In genomic region chr3:50533346-50533745, GRCh38 we compare ENCODE assay signal across 1 cellular context.
TF ChIP-seq lines count a peak whose summit lies in the region.

No MANE protein-coding gene starts in this region.

TF ChIP-seq in H1, 55 proteins besides CTCF, POLR2A, EP300 and RAD21:
- TF ChIP-seq ZNF274 (IDR thresholded peaks at IDR 0.05; ENCODE audit: borderline replicate concordance, extremely low read depth, low read length) (no peak), JUND (IDR thresholded peaks at IDR 0.05; ENCODE audit: low read length) (no peak), RXRA (IDR thresholded peaks at IDR 0.05; ENCODE audit: insufficient read depth, low read depth, low read length) (no peak), MAFK (IDR thresholded peaks at IDR 0.05; ENCODE audit: low read depth, low read length) (no peak), E2F6 (IDR thresholded peaks at IDR 0.05) (no peak), BACH1 (IDR thresholded peaks at IDR 0.05; ENCODE audit: low read length) (no peak), CHD1 (IDR thresholded peaks at IDR 0.05; ENCODE audit: low read depth, low read length) (no peak), GTF2F1 (IDR thresholded peaks at IDR 0.05; ENCODE audit: borderline replicate concordance, low read depth, low read length) (no peak), ASH2L (IDR thresholded peaks at IDR 0.05; ENCODE audit: low read length) (no peak), SP2 (IDR thresholded peaks at IDR 0.05; ENCODE audit: low read length) (no peak), RFX5 (IDR thresholded peaks at IDR 0.05; ENCODE audit: borderline replicate concordance, low read depth, low read length) (no peak), SIRT6 (IDR thresholded peaks at IDR 0.05; ENCODE audit: low read length) (no peak), TCF12 (IDR thresholded peaks at IDR 0.05; ENCODE audit: low read depth, low read length) (no peak), POLR2AphosphoS5 (IDR thresholded peaks at IDR 0.05; ENCODE audit: low read depth, low read length) (no peak), POU5F1 (IDR thresholded peaks at IDR 0.05; ENCODE audit: low read depth, low read length) (no peak), NANOG (IDR thresholded peaks at IDR 0.05; ENCODE audit: insufficient read depth, low read depth, low read length, poor library complexity, severe bottlenecking) (no peak), PHF8 (conservative IDR thresholded peaks at IDR 0.05; ENCODE audit: low read depth, low read length) (no peak), BRCA1 (IDR thresholded peaks at IDR 0.05; ENCODE audit: low read depth, low read length) (no peak)
TF ChIP-seq in H1: peak in this region for 0.
